ENCODE assay signal across 8 cellular contexts in genomic region chr5:42908509-42909488, GRCh38.
DNase-seq lines count a peak whose midpoint lies in the region; ATAC-seq and TF ChIP-seq lines count a peak whose summit lies in the region.

No MANE protein-coding gene starts in this region.

- peak overlapping the region; percentile 90 to 92 (median 91) for H3K27ac Mint-ChIP-seq in CD4-positive, CD25-positive, alpha-beta regulatory T cell
- H3K27ac Mint-ChIP-seq in activated CD4-positive, alpha-beta memory T cell treated with anti-CD3 and anti-CD28 coated beads for 36 hours = peak overlapping the region; percentile 70

- no peaks in the 10 kb centered on the region for H3K9me3 ChIP-seq in CD4-positive, CD25-positive, alpha-beta regulatory T cell (ENCODE audit: control insufficient read depth in 2 of 2, low read length in 2 of 2)
- no peaks in the 10 kb centered on the region for H3K9me3 ChIP-seq in lower lobe of right lung

- no peak overlapping the region for H3K27ac ChIP-seq in CD4-positive, CD25-positive, alpha-beta regulatory T cell (ENCODE audit: insufficient read depth, low read length, poor library complexity, severe bottlenecking)
- H3K27ac ChIP-seq in lower lobe of right lung = no peak overlapping the region

- no peaks in the 10 kb centered on the region for H3K36me3 Mint-ChIP-seq in CD4-positive, CD25-positive, alpha-beta regulatory T cell
- H3K36me3 Mint-ChIP-seq in activated CD4-positive, alpha-beta memory T cell treated with anti-CD3 and anti-CD28 coated beads for 36 hours = peaks cover 2% of the 10 kb centered on the region

- peak overlapping the region; percentile 90 for H3K4me3 ChIP-seq in CD4-positive, CD25-positive, alpha-beta regulatory T cell (ENCODE audit: low read depth, low read length)
- peak overlapping the region; percentile 63 for H3K4me3 ChIP-seq in lower lobe of right lung

- peaks cover 24% of the 10 kb centered on the region for H3K27me3 ChIP-seq in CD4-positive, CD25-positive, alpha-beta regulatory T cell (ENCODE audit: control insufficient read depth, insufficient read depth, low read length)
- no peaks in the 10 kb centered on the region for H3K27me3 ChIP-seq in lower lobe of right lung (ENCODE audit: low read depth)

- H3K4me1 ChIP-seq in CD4-positive, CD25-positive, alpha-beta regulatory T cell (ENCODE audit: control insufficient read depth, insufficient read depth, low read length, poor library complexity, severe bottlenecking) = peaks cover 11% of the 10 kb centered on the region
- H3K4me1 ChIP-seq in lower lobe of right lung = peaks cover 12% of the 10 kb centered on the region

- H3K4me1 Mint-ChIP-seq in CD4-positive, CD25-positive, alpha-beta regulatory T cell = peaks cover 10 to 18% (median 14%) of the 10 kb centered on the region in 4 donors
- peaks cover 10% of the 10 kb centered on the region for H3K4me1 Mint-ChIP-seq in activated CD4-positive, alpha-beta memory T cell treated with anti-CD3 and anti-CD28 coated beads for 36 hours (ENCODE audit: low read depth)

- DNase-seq in CD4-positive, CD25-positive, alpha-beta regulatory T cell = peak; percentile 82 to 93 (median 90)
- DNase-seq in NCI-H748 treated with DMSO at 0.1 percent for 48 hours (lab: John Stamatoyannopoulos, UW) (peak; percentile 99), lower lobe of right lung (peak; percentile 92)
- peak; percentile 93 for DNase-seq in activated CD4-positive, alpha-beta memory T cell treated with anti-CD3 and anti-CD28 coated beads for 36 hours
- peak; percentile 88 for DNase-seq in effector CD4-positive, alpha-beta T cell
- peak; percentile 81 for DNase-seq in stimulated activated CD4-positive, alpha-beta T cell treated with anti-CD3 and anti-CD28 coated beads, Interleukin-4, amount 100 ng/mL, for 48 hours (ENCODE audit: low read depth in 2 of 2)

- peak; percentile 81 for TF ChIP-seq CTCF in lower lobe of right lung (IDR thresholded peaks at IDR 0.05)

- peaks cover 34% of the 10 kb centered on the region for H3K27me3 Mint-ChIP-seq in CD4-positive, CD25-positive, alpha-beta regulatory T cell
- peaks cover 10% of the 10 kb centered on the region for H3K27me3 Mint-ChIP-seq in activated CD4-positive, alpha-beta memory T cell treated with anti-CD3 and anti-CD28 coated beads for 36 hours

- H3K36me3 ChIP-seq in CD4-positive, CD25-positive, alpha-beta regulatory T cell (ENCODE audit: control insufficient read depth, insufficient read depth, low read length) = no peaks in the 10 kb centered on the region
- H3K36me3 ChIP-seq in lower lobe of right lung = no peaks in the 10 kb centered on the region

- no peaks in the 10 kb centered on the region for H3K9me3 Mint-ChIP-seq in CD4-positive, CD25-positive, alpha-beta regulatory T cell
- H3K9me3 Mint-ChIP-seq in activated CD4-positive, alpha-beta memory T cell treated with anti-CD3 and anti-CD28 coated beads for 36 hours = no peaks in the 10 kb centered on the region

- peak overlapping the region; percentile 90 to 94 (median 92) for H3K4me3 Mint-ChIP-seq in CD4-positive, CD25-positive, alpha-beta regulatory T cell
- peak overlapping the region; percentile 82 for H3K4me3 Mint-ChIP-seq in activated CD4-positive, alpha-beta memory T cell treated with anti-CD3 and anti-CD28 coated beads for 36 hours

- peak; percentile 84 to 85 for ATAC-seq in CD4-positive, CD25-positive, alpha-beta regulatory T cell (ENCODE audit: low read depth in 2 of 2)
- peak; percentile 96 for ATAC-seq in GM19452 (IDR thresholded peaks at IDR 0.05; ENCODE audit: unreplicated experiment)
- ATAC-seq in HG03571 (IDR thresholded peaks at IDR 0.05; ENCODE audit: unreplicated experiment) = peak; percentile 92
- peak; percentile 95 to 97 for ATAC-seq in lower lobe of right lung

- POLR2A ChIA-PET in activated CD4-positive, alpha-beta memory T cell treated with anti-CD3 and anti-CD28 coated beads for 36 hours (lab: Charles Lee) = interaction anchor here (1.0 to 1.8 kb wide), 7 partner anchors 41 to 212 kb away, joined by 4 to 9 read pairs (median 5); partner anchors contain the start of gene ZNF131

- CTCF ChIA-PET in activated CD4-positive, alpha-beta memory T cell treated with anti-CD3 and anti-CD28 coated beads for 36 hours (lab: Charles Lee) = interaction anchor here (0.5 to 3.6 kb wide), 49 partner anchors 11 to 851 kb away, joined by 3 to 50 read pairs (median 4); partner anchors contain the start of genes ANXA2R and TMEM267

- intact Hi-C loops in activated CD4-positive, alpha-beta memory T cell treated with anti-CD3 and anti-CD28 coated beads for 36 hours (cut with micrococcal nuclease) = loop anchor here (1.0 to 5.0 kb wide), 8 partner anchors 42 to 484 kb away; partner anchors contain the start of genes ANXA2R, HMGCS1 and ZNF131
- intact Hi-C loops in lower lobe of right lung (cut with DNase I) = no loop called here
